ENCODE assay signal across 15 cellular contexts in genomic region chr12:112032292-112032691, GRCh38.
"Had no signal": no experiment of that assay in that cellular context is flagged by ENCODE, and none has a peak within 500 bp of the region (broad histone marks: within the 10 kb centered on the region; RNA-seq: fewer than 3 reads in every experiment).

No MANE protein-coding gene starts in this region.

- H3K27ac ChIP-seq: gastrocnemius medialis, heart left ventricle, ovary, thyroid gland had no signal

- H3K9ac ChIP-seq: SK-N-SH had no signal

- H3K9me3 ChIP-seq: gastrocnemius medialis, heart left ventricle, ovary, SK-N-SH, thyroid gland had no signal

- H3K4me2 ChIP-seq: SK-N-SH had no signal

- H3K4me1 ChIP-seq: gastrocnemius medialis, heart left ventricle, thyroid gland had no signal

- H3K27me3 Mint-ChIP-seq: activated CD8-positive, alpha-beta memory T cell treated with anti-CD3 and anti-CD28 coated beads, Interleukin-2, amount 10 ng/mL, durations not matched to agents 7 days and 5 days; naive B cell had no signal

- ATAC-seq: activated CD8-positive, alpha-beta memory T cell treated with anti-CD3 and anti-CD28 coated beads, Interleukin-2, amount 10 ng/mL, durations not matched to agents 7 days and 5 days; activated T-cell treated with anti-CD3 and anti-CD28 coated beads, Interleukin-2, amount 50 U/mL, for 4 hours; gastrocnemius medialis; heart left ventricle had no signal

- H3K4me3 Mint-ChIP-seq: activated CD8-positive, alpha-beta memory T cell treated with anti-CD3 and anti-CD28 coated beads, Interleukin-2, amount 10 ng/mL, durations not matched to agents 7 days and 5 days; activated T-cell treated with anti-CD3 and anti-CD28 coated beads, Interleukin-2, amount 50 U/mL, for 4 hours; naive B cell had no signal

- H3K9me3 Mint-ChIP-seq: activated T-cell treated with anti-CD3 and anti-CD28 coated beads, Interleukin-2, amount 50 U/mL, for 4 hours; naive B cell had no signal

- DNase-seq: activated CD4-positive, alpha-beta T cell treated with anti-CD3 and anti-CD28 coated beads, Interleukin-2, amount 50 U/mL, for 1 hour; activated CD4-positive, CD25-positive, alpha-beta regulatory T cell; activated CD8-positive, alpha-beta memory T cell treated with anti-CD3 and anti-CD28 coated beads, Interleukin-2, amount 10 ng/mL, durations not matched to agents 7 days and 5 days; activated gamma-delta T cell treated with Interleukin-2 at 50 U/mL for 16 hours; activated T-cell treated with anti-CD3 and anti-CD28 coated beads, Interleukin-2, amount 50 U/mL, for 4 hours; erythroblast; gastrocnemius medialis; heart left ventricle; naive B cell; ovary; SK-N-SH; stimulated activated CD4-positive, alpha-beta T cell treated with anti-CD3 and anti-CD28 coated beads, Interleukin-12 subunit alpha, Interleukin-12 subunit beta, amount 100 ng/mL, for 4 hours; stimulated activated CD4-positive, alpha-beta T cell treated with anti-CD3 and anti-CD28 coated beads, Interleukin-2, amount 100 ng/mL, for 24 hours; T-helper 2 cell; thyroid gland had no signal

- H3K27me3 ChIP-seq: gastrocnemius medialis, heart left ventricle, ovary, thyroid gland had no signal
